Comparison of ENCODE assay signal across 19 cellular contexts in genomic region chr21:42459583-42460215, GRCh38. TPM values are rescaled to one million over a fixed set of nuclear protein-coding genes. Genes with fewer than 3 reads are reported as not detected.
DNase-seq lines count a peak whose midpoint lies in the region; ATAC-seq and TF ChIP-seq lines count a peak whose summit lies in the region.
"Had no signal": no experiment of that assay in that cellular context is flagged by ENCODE, and none has a peak within 500 bp of the region (broad histone marks: within the 10 kb centered on the region; RNA-seq: fewer than 3 reads in every experiment).

No MANE protein-coding gene starts in this region.

- POLR2A ChIA-PET in activated CD4-positive, alpha-beta T cell treated with anti-CD3 and anti-CD28 coated beads for 36 hours (lab: Charles Lee) = no interaction called here
- POLR2A ChIA-PET in activated B cell treated with CpG ODN at 0.5 μM for 24 hours (lab: Charles Lee) = interaction anchor here (0.9 to 2.1 kb wide), 6 partner anchors 9 to 76 kb away, joined by 3 to 14 read pairs (median 6); partner anchors contain the start of gene SLC37A1

- H3K27ac Mint-ChIP-seq in activated CD4-positive, alpha-beta T cell treated with anti-CD3 and anti-CD28 coated beads for 36 hours = peak overlapping the region; percentile 20
- H3K27ac Mint-ChIP-seq in activated B cell treated with CpG ODN at 0.5 μM for 24 hours = peak overlapping the region; percentile 98
- H3K27ac Mint-ChIP-seq in neural crest cell (ENCODE audit: unreplicated experiment) = peak overlapping the region; percentile 6
- H3K27ac Mint-ChIP-seq: neural progenitor cell; T-helper 1 cell treated with Interleukin-12 subunit alpha and Interleukin-12 subunit beta and Interleukin-4 antibody, amounts not matched to agents 30 μg/mL and 1 μg/mL, for 36 hours; type B pancreatic cell had no signal

- H4K20me1 ChIP-seq in DND-41 (ENCODE audit: insufficient read depth, low read length) = no peaks in the 10 kb centered on the region

- no peak overlapping the region for H3K4me3 Mint-ChIP-seq in activated CD4-positive, alpha-beta T cell treated with anti-CD3 and anti-CD28 coated beads for 36 hours
- H3K4me3 Mint-ChIP-seq in activated B cell treated with CpG ODN at 0.5 μM for 24 hours (no peak overlapping the region), neural crest cell (no peak overlapping the region)
- H3K4me3 Mint-ChIP-seq: neural progenitor cell; T-helper 1 cell treated with Interleukin-12 subunit alpha and Interleukin-12 subunit beta and Interleukin-4 antibody, amounts not matched to agents 30 μg/mL and 1 μg/mL, for 36 hours; type B pancreatic cell had no signal

- H3K4me1 ChIP-seq in DND-41 (ENCODE audit: insufficient read depth, low read length) = peaks cover 59% of the 10 kb centered on the region
- H3K4me1 ChIP-seq: ascending aorta, left ventricle myocardium inferior had no signal

- peaks cover 1% of the 10 kb centered on the region for H3K9me3 Mint-ChIP-seq in activated CD4-positive, alpha-beta T cell treated with anti-CD3 and anti-CD28 coated beads for 36 hours (ENCODE audit: low read depth)
- H3K9me3 Mint-ChIP-seq in activated B cell treated with CpG ODN at 0.5 μM for 24 hours (no peaks in the 10 kb centered on the region), neural crest cell (no peaks in the 10 kb centered on the region)
- H3K9me3 Mint-ChIP-seq: T-helper 1 cell treated with Interleukin-12 subunit alpha and Interleukin-12 subunit beta and Interleukin-4 antibody, amounts not matched to agents 30 μg/mL and 1 μg/mL, for 36 hours; type B pancreatic cell had no signal

- H3K9ac ChIP-seq in DND-41 (ENCODE audit: low read depth, low read length) = no peak overlapping the region
- H3K9ac ChIP-seq: neural progenitor cell had no signal

- no peak for DNase-seq in activated CD4-positive, alpha-beta T cell treated with anti-CD3 and anti-CD28 coated beads for 36 hours
- DNase-seq in activated CD4-positive, alpha-beta T cell treated with anti-CD3 and anti-CD28 coated beads for 1 hour = no peak
- DNase-seq in DND-41 (no peak), activated B cell treated with CpG ODN at 0.5 μM for 24 hours (peak; percentile 15), neural crest cell (ENCODE audit: low read depth, low spot score) (no peak), SIG-M5 (lab: John Stamatoyannopoulos, UW) (no peak), NCI-H2081 treated with DMSO at 0.1 percent for 48 hours (lab: John Stamatoyannopoulos, UW) (no peak)
- DNase-seq: activated CD4-positive, CD25-positive, alpha-beta regulatory T cell treated with anti-CD3 and anti-CD28 coated beads, Interleukin-2, amount 50 U/mL, for 72 hours; foreskin melanocyte; left ventricle myocardium inferior; stimulated activated CD4-positive, alpha-beta T cell treated with anti-CD3 and anti-CD28 coated beads, Interleukin-2, amount 100 ng/mL, for 48 hours had no signal

- TF ChIP-seq CTCF in DND-41 (IDR thresholded peaks at IDR 0.05; ENCODE audit: borderline replicate concordance, extremely low read depth, low read length, poor library complexity, severe bottlenecking) (no peak), activated B cell treated with CpG ODN at 0.5 μM for 24 hours (IDR thresholded peaks at IDR 0.05) (no peak), neural crest cell (conservative IDR thresholded peaks at IDR 0.05) (no peak)

- peaks cover 65% of the 10 kb centered on the region for H3K4me1 Mint-ChIP-seq in activated CD4-positive, alpha-beta T cell treated with anti-CD3 and anti-CD28 coated beads for 36 hours
- H3K4me1 Mint-ChIP-seq in activated B cell treated with CpG ODN at 0.5 μM for 24 hours = peaks cover 56% of the 10 kb centered on the region
- H3K4me1 Mint-ChIP-seq in neural crest cell = peaks cover 14% of the 10 kb centered on the region

- no peak overlapping the region for H3K4me3 ChIP-seq in DND-41 (ENCODE audit: low read depth in 1 of 2, low read length in 2 of 2)
- H3K4me3 ChIP-seq: ascending aorta, left ventricle myocardium inferior, neural progenitor cell had no signal

- H3K36me3 ChIP-seq in DND-41 (ENCODE audit: insufficient read depth, low read length) = no peaks in the 10 kb centered on the region
- H3K36me3 ChIP-seq: ascending aorta, left ventricle myocardium inferior, neural progenitor cell had no signal

- H3K4me2 ChIP-seq in DND-41 (ENCODE audit: insufficient read depth, low read length) = peak overlapping the region; percentile 58; the same call in 1 of the 2 replicates
- H3K4me2 ChIP-seq: neural progenitor cell had no signal

- H3K9me3 ChIP-seq in DND-41 (ENCODE audit: insufficient read depth, low read length, severe bottlenecking) = no peaks in the 10 kb centered on the region
- H3K9me3 ChIP-seq: ascending aorta, left ventricle myocardium inferior had no signal

- intact Hi-C loops in activated CD4-positive, alpha-beta T cell treated with anti-CD3 and anti-CD28 coated beads for 36 hours (cut with DNase I, micrococcal nuclease) = loop anchor here (5.0 kb wide), 4 partner anchors 38 to 232 kb away; partner anchors contain the start of genes RSPH1 (in 1 of the 2) and SLC37A1 (in 1 of the 2)
- intact Hi-C loops in activated B cell treated with CpG ODN at 0.5 μM for 24 hours (cut with micrococcal nuclease) = loop anchor here (1.0 to 10.0 kb wide), 10 partner anchors 9 to 455 kb away; partner anchors contain the start of gene RSPH1

- H3K27me3 Mint-ChIP-seq in activated CD4-positive, alpha-beta T cell treated with anti-CD3 and anti-CD28 coated beads for 36 hours = no peaks in the 10 kb centered on the region
- H3K27me3 Mint-ChIP-seq in activated B cell treated with CpG ODN at 0.5 μM for 24 hours (no peaks in the 10 kb centered on the region), neural crest cell (ENCODE audit: low read depth) (no peaks in the 10 kb centered on the region)

- no peaks in the 10 kb centered on the region for H3K36me3 Mint-ChIP-seq in activated CD4-positive, alpha-beta T cell treated with anti-CD3 and anti-CD28 coated beads for 36 hours (ENCODE audit: low read depth)
- H3K36me3 Mint-ChIP-seq in activated B cell treated with CpG ODN at 0.5 μM for 24 hours (ENCODE audit: low read depth) = no peaks in the 10 kb centered on the region
- H3K36me3 Mint-ChIP-seq in neural crest cell (ENCODE audit: low read depth) = no peaks in the 10 kb centered on the region
- H3K36me3 Mint-ChIP-seq: neural progenitor cell, type B pancreatic cell had no signal

- no peak for ATAC-seq in activated CD4-positive, alpha-beta T cell treated with anti-CD3 and anti-CD28 coated beads for 36 hours
- no peak for ATAC-seq in DND-41 (ENCODE audit: insufficient read depth, low read depth)
- ATAC-seq in activated B cell treated with CpG ODN at 0.5 μM for 24 hours (ENCODE audit: low read depth) = no peak
- ATAC-seq in HG02571 (IDR thresholded peaks at IDR 0.05; ENCODE audit: unreplicated experiment) = no peak

- no peak overlapping the region for H2AFZ ChIP-seq in DND-41 (ENCODE audit: low read depth, low read length)
- H2AFZ ChIP-seq: neural progenitor cell had no signal

- no peaks in the 10 kb centered on the region for H3K79me2 ChIP-seq in DND-41 (ENCODE audit: insufficient read depth, low read length)

- H3K27ac ChIP-seq in DND-41 (ENCODE audit: low read length) = peak overlapping the region; percentile 84
- H3K27ac ChIP-seq: ascending aorta, left ventricle myocardium inferior, neural progenitor cell had no signal

- CTCF ChIA-PET in activated CD4-positive, alpha-beta T cell treated with anti-CD3 and anti-CD28 coated beads for 36 hours (lab: Charles Lee) = interaction anchor here (1.1 kb wide), 1 partner anchor 9 kb away, joined by 3 read pairs; no protein-coding TSS in a partner anchor
- CTCF ChIA-PET in activated B cell treated with CpG ODN at 0.5 μM for 24 hours (lab: Charles Lee) = interaction anchor here (1.2 to 3.5 kb wide), 2 partner anchors 10 to 77 kb away, joined by 3 to 16 read pairs; no protein-coding TSS in a partner anchor

- no peaks in the 10 kb centered on the region for H3K27me3 ChIP-seq in DND-41 (ENCODE audit: insufficient read depth, low read length, poor library complexity)
- H3K27me3 ChIP-seq: ascending aorta, neural progenitor cell had no signal

RNA-seq across cellular contexts. Expression of gene RSPH1, which starts 36.3 kb away (rescaled TPM):
- total RNA-seq in activated CD4-positive, alpha-beta T cell treated with anti-CD3 and anti-CD28 coated beads for 36 hours = under 1 TPM; 0.21 to 0.34 TPM
- total RNA-seq in activated B cell treated with CpG ODN at 0.5 μM for 24 hours (0.38 TPM in 1 of 2 replicates, not detected in the other), neural crest cell (0.65 and 1.0 TPM in 2 replicates)
- total RNA-seq: A172, ascending aorta, H4, left ventricle myocardium inferior had no signal

RNA-seq across cellular contexts. Expression of gene SLC37A1, which starts 54.0 kb away (rescaled TPM):
- total RNA-seq in activated CD4-positive, alpha-beta T cell treated with anti-CD3 and anti-CD28 coated beads for 36 hours = 10 to 100 TPM; 18.2 to 19.3 TPM
- 39.8 and 47.9 TPM in 2 replicates for total RNA-seq in activated B cell treated with CpG ODN at 0.5 μM for 24 hours
- total RNA-seq in neural crest cell = 9.1 and 9.9 TPM in 2 replicates

RNA-seq across cellular contexts. Expression of gene UBASH3A, which starts 56.0 kb away (rescaled TPM):
- total RNA-seq in activated CD4-positive, alpha-beta T cell treated with anti-CD3 and anti-CD28 coated beads for 36 hours = 10 to 100 TPM; 37.3 to 39.0 TPM
- total RNA-seq in activated B cell treated with CpG ODN at 0.5 μM for 24 hours = 0.20 TPM in 1 of 2 replicates, not detected in the other
- total RNA-seq in neural crest cell = not detected in 2 replicates
- total RNA-seq: A172, H4, HT-29, left ventricle myocardium inferior had no signal

Comparison
In these comparisons a context has a peak if more than half of its experiments do, and no peak if none do; other contexts are left out.
1. H3K27ac Mint-ChIP-seq: peak in every context shown above with its lines; median percentile 98 in activated B cell treated with CpG ODN at 0.5 μM for 24 hours; 20 in activated CD4-positive, alpha-beta T cell treated with anti-CD3 and anti-CD28 coated beads for 36 hours; 6 in neural crest cell.
2. RNA of gene UBASH3A, which starts 56.0 kb away (total RNA-seq): 37.3 to 39.0 TPM in activated CD4-positive, alpha-beta T cell treated with anti-CD3 and anti-CD28 coated beads for 36 hours; 0.20 TPM in activated B cell treated with CpG ODN at 0.5 μM for 24 hours and not detected in neural crest cell; every median in the first group is over 10 times any median in the second.